ENCODE assay signal across 9 cellular contexts in the genomic region with DNA sequence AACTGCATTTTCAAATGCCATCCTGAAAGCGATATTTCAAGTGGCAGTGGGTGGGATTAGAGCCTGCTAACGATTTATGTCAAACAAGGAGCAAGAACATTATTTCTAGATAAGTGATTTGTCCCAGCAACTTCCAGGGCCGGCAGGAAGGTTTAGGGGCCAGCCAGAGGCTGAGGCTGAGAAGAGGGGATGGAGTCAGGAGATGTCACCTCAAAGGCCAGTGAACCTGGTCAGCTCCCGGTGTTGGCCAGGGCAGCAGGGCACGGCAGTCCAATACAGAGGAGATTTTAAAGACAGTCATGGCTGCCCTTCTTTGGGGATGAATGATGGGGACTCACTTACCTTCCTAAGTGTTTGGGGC.
A peak's percentile ranks its signal among the peaks of the same experiment; 100 is the strongest.
DNase-seq lines count a peak whose midpoint lies in the region; ATAC-seq and TF ChIP-seq lines count a peak whose summit lies in the region.
"Had no signal": no experiment of that assay in that cellular context is flagged by ENCODE, and none has a peak within 500 bp of the region (broad histone marks: within the 10 kb centered on the region; RNA-seq: fewer than 3 reads in every experiment).

No MANE protein-coding gene starts in this region.

- H3K9me3 ChIP-seq in skeletal muscle satellite cell (replicated peaks; ENCODE audit: low read length), result no peaks in the 10 kb centered on the region

- no peaks in the 10 kb centered on the region for H3K9me3 Mint-ChIP-seq in T-cell

- TF ChIP-seq CTCF in GM12865 (IDR thresholded peaks at IDR 0.05; ENCODE audit: insufficient read depth, low read depth, low read length, missing control alignments), result no peak
- no peak for TF ChIP-seq CTCF in fibroblast of villous mesenchyme (IDR thresholded peaks at IDR 0.05; ENCODE audit: insufficient read depth, low read depth, low read length)

- peak overlapping the region; percentile 88 for H3K4me2 ChIP-seq in skeletal muscle satellite cell (ENCODE audit: low read length)

- H3K4me1 ChIP-seq in skeletal muscle satellite cell (ENCODE audit: control insufficient read depth, insufficient read depth, low read length), result peaks cover 49% of the 10 kb centered on the region

- POLR2A ChIA-PET in T-cell (lab: Charles Lee), result interaction anchor here in 1 of 2 donors (0.6 kb wide), 1 partner anchor 259 kb away, joined by 3 read pairs; no protein-coding TSS in a partner anchor

- peak overlapping the region; percentile 56 for H3K9ac ChIP-seq in skeletal muscle satellite cell (ENCODE audit: low read depth, low read length)

- H3K27me3 ChIP-seq in skeletal muscle satellite cell (ENCODE audit: control insufficient read depth, insufficient read depth, low read length), result no peaks in the 10 kb centered on the region

- CTCF ChIA-PET in T-cell (lab: Charles Lee), result no interaction called here

- no peak for DNase-seq in GM12865 (ENCODE audit: low read depth)
- DNase-seq in T-cell, result no peak
- no peak for DNase-seq in fibroblast of villous mesenchyme (ENCODE audit: low read depth)
- DNase-seq in erythroblast (lab: John Stamatoyannopoulos, UW), result no peak
- no peak for DNase-seq in NCI-H226
- DNase-seq: SHP77 treated with DMSO at 0.1 percent for 48 hours had no signal

- H3K4me3 ChIP-seq in GM12865 (ENCODE audit: low read depth, low read length) (peak overlapping the region; percentile 84), fibroblast of villous mesenchyme (ENCODE audit: low read depth, low read length) (peak overlapping the region; percentile 56), skeletal muscle satellite cell (ENCODE audit: low read length) (peak overlapping the region; percentile 60)

- no peaks in the 10 kb centered on the region for H3K36me3 Mint-ChIP-seq in T-cell

- H3K4me3 Mint-ChIP-seq in T-cell, result peak overlapping the region; percentile 71 to 83 (median 82)

- peaks cover 38 to 51% (median 47%) of the 10 kb centered on the region in 3 donors for H3K4me1 Mint-ChIP-seq in T-cell

- ATAC-seq in T-cell (replicated peaks in 1 of 4), result no peak
- no peak for ATAC-seq in HG03108 (IDR thresholded peaks at IDR 0.05; ENCODE audit: unreplicated experiment)
- no peak for ATAC-seq in GM21528 (IDR thresholded peaks at IDR 0.05; ENCODE audit: low FRiP score, unreplicated experiment)

- no peak for TF ChIP-seq POLR2A in erythroblast (IDR thresholded peaks at IDR 0.05; ENCODE audit: low read length)

- H3K27ac Mint-ChIP-seq in T-cell, result peak overlapping the region; percentile 44 to 61

- peaks cover 23% of the 10 kb centered on the region for H3K36me3 ChIP-seq in skeletal muscle satellite cell (ENCODE audit: insufficient read depth, low read length)

- no peaks in the 10 kb centered on the region for H3K27me3 Mint-ChIP-seq in T-cell
